ENCODE assay signal across 8 cellular contexts in genomic region chr18:13577091-13577697, GRCh38.
DNase-seq lines count a peak whose midpoint lies in the region; ATAC-seq and TF ChIP-seq lines count a peak whose summit lies in the region.

No MANE protein-coding gene starts in this region.

- H3K4me1 ChIP-seq in RWPE2 (ENCODE audit: insufficient read depth, poor library complexity, severe bottlenecking), result no peaks in the 10 kb centered on the region

- no peak overlapping the region for H3K4me3 ChIP-seq in RWPE2 (ENCODE audit: severe bottlenecking)

- no peak for TF ChIP-seq CTCF in RWPE2 (IDR thresholded peaks at IDR 0.05; ENCODE audit: poor library complexity, severe bottlenecking)

- no peaks in the 10 kb centered on the region for H3K36me3 ChIP-seq in RWPE2 (ENCODE audit: low read depth)

- H3K9me3 Mint-ChIP-seq in dendritic cell treated with granulocyte-macrophage colony-stimulating factor and Interleukin-4, amounts not matched to agents 40 ng/mL and 50 ng/mL, for 4 days, result no peaks in the 10 kb centered on the region

- H3K4me1 Mint-ChIP-seq in dendritic cell treated with granulocyte-macrophage colony-stimulating factor and Interleukin-4, amounts not matched to agents 40 ng/mL and 50 ng/mL, for 4 days (ENCODE audit: low read depth), result peaks cover 79% of the 10 kb centered on the region

- peak overlapping the region; percentile 62 for H3K4me3 Mint-ChIP-seq in dendritic cell treated with granulocyte-macrophage colony-stimulating factor and Interleukin-4, amounts not matched to agents 40 ng/mL and 50 ng/mL, for 4 days

- intact Hi-C loops in dendritic cell treated with granulocyte-macrophage colony-stimulating factor and Interleukin-4, amounts not matched to agents 40 ng/mL and 50 ng/mL, for 4 days (cut with micrococcal nuclease), result loop anchor here (1.0 to 2.0 kb wide), 2 partner anchors 10 to 14 kb away; no protein-coding TSS in a partner anchor

- no peaks in the 10 kb centered on the region for H3K36me3 Mint-ChIP-seq in dendritic cell treated with granulocyte-macrophage colony-stimulating factor and Interleukin-4, amounts not matched to agents 40 ng/mL and 50 ng/mL, for 4 days (ENCODE audit: low read depth)

- H3K27me3 Mint-ChIP-seq in dendritic cell treated with granulocyte-macrophage colony-stimulating factor and Interleukin-4, amounts not matched to agents 40 ng/mL and 50 ng/mL, for 4 days, result no peaks in the 10 kb centered on the region

- H3K27me3 ChIP-seq in RWPE2 (ENCODE audit: insufficient read depth, poor library complexity, severe bottlenecking), result no peaks in the 10 kb centered on the region

- peak; percentile 77 for ATAC-seq in HG02943 (IDR thresholded peaks at IDR 0.05; ENCODE audit: low read depth, unreplicated experiment)
- peak; percentile 67 for ATAC-seq in RWPE2 (ENCODE audit: low read depth)

- H3K9me3 ChIP-seq in RWPE2 (ENCODE audit: severe bottlenecking), result no peaks in the 10 kb centered on the region

- no peak overlapping the region for H3K27ac ChIP-seq in RWPE2 (ENCODE audit: poor library complexity, severe bottlenecking)

- DNase-seq in activated naive CD4-positive, alpha-beta T cell treated with Interleukin-2 at 50 U/mL for 16 hours, result peak; percentile 49
- no peak for DNase-seq in activated naive CD4-positive, alpha-beta T cell (lab: John Stamatoyannopoulos, UW)
- DNase-seq in RWPE2 (ENCODE audit: low spot score), result no peak
- peak; percentile 23 to 37 for DNase-seq in stimulated activated CD4-positive, alpha-beta T cell treated with anti-CD3 and anti-CD28 coated beads, Interleukin-4, amount 100 ng/mL, for 4 hours
- no peak for DNase-seq in NCI-H2171 treated with DMSO at 0.1 percent for 48 hours (lab: John Stamatoyannopoulos, UW)
- DNase-seq in NCI-H82 treated with DMSO at 0.1 percent for 48 hours (lab: John Stamatoyannopoulos, UW; ENCODE audit: unreplicated experiment), result no peak

- peak overlapping the region; percentile 97 for H3K27ac Mint-ChIP-seq in dendritic cell treated with granulocyte-macrophage colony-stimulating factor and Interleukin-4, amounts not matched to agents 40 ng/mL and 50 ng/mL, for 4 days

Comparison
In these comparisons a context has a peak if more than half of its experiments do, and no peak if none do; other contexts are left out.
1. DNase-seq: peak in activated naive CD4-positive, alpha-beta T cell treated with Interleukin-2 at 50 U/mL for 16 hours (single experiment) and stimulated activated CD4-positive, alpha-beta T cell treated with anti-CD3 and anti-CD28 coated beads, Interleukin-4, amount 100 ng/mL, for 4 hours (2 of 2); none in activated naive CD4-positive, alpha-beta T cell (0 of 4), RWPE2 (single experiment), NCI-H2171 treated with DMSO at 0.1 percent for 48 hours (single experiment) and NCI-H82 treated with DMSO at 0.1 percent for 48 hours (single experiment).